ENCODE assay signal across 8 cellular contexts in the genomic region with DNA sequence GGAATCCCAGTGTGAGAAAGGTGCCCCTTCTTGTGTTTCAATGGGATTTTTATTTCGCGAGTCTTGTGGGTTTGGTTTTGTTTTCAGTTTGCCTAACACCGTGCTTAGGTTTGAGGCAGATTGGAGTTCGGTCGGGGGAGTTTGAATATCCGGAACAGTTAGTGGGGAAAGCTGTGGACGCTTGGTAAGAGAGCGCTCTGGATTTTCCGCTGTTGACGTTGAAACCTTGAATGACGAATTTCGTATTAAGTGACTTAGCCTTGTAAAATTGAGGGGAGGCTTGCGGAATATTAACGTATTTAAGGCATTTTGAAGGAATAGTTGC. TPM values are rescaled to one million over a fixed set of nuclear protein-coding genes. Genes with fewer than 3 reads are reported as not detected.
DNase-seq lines count a peak whose midpoint lies in the region; ATAC-seq and TF ChIP-seq lines count a peak whose summit lies in the region.

No MANE protein-coding gene starts in this region.

- no peak for TF ChIP-seq CTCF in CD4-positive, alpha-beta T cell (IDR thresholded peaks at IDR 0.05)
- TF ChIP-seq CTCF in fibroblast of pulmonary artery (IDR thresholded peaks at IDR 0.05; ENCODE audit: low read length, missing control alignments) = no peak
- no peak for TF ChIP-seq CTCF in gastrocnemius medialis (IDR thresholded peaks at IDR 0.05 in 4 of 5, conservative IDR thresholded peaks at IDR 0.05 in 1 of 5)

- POLR2A ChIA-PET in CD4-positive, alpha-beta T cell (lab: Charles Lee) = interaction anchor here (0.5 to 2.6 kb wide), 20 partner anchors 11 to 203 kb away, joined by 3 to 56 read pairs (median 5); partner anchors contain the start of genes CENPV, LRRC75A, NCOR1 and TRPV2

- H3K27ac ChIP-seq in CD4-positive, alpha-beta T cell (ENCODE audit: low read depth, low read length) = peak overlapping the region; percentile 94
- peak overlapping the region; percentile 85 to 94 (median 91) for H3K27ac ChIP-seq in gastrocnemius medialis

- no peaks in the 10 kb centered on the region for H3K9me3 ChIP-seq in CD4-positive, alpha-beta T cell (ENCODE audit: control insufficient read depth, low read length)
- no peaks in the 10 kb centered on the region for H3K9me3 ChIP-seq in gastrocnemius medialis

- intact Hi-C loops in CD4-positive, alpha-beta T cell (cut with DNase I, micrococcal nuclease) = loop anchor here (1.0 to 2.0 kb wide), 3 partner anchors 29 to 57 kb away; partner anchors contain the start of gene CENPV (in 1 of the 2)
- intact Hi-C loops in gastrocnemius medialis (cut with DNase I; ENCODE audit: low total_unique reads) = loop anchor here (2.0 kb wide), 1 partner anchor 57 kb away; no protein-coding TSS in a partner anchor

- H3K4me3 ChIP-seq in fibroblast of pulmonary artery (replicated peaks; ENCODE audit: low read depth, low read length) = peak overlapping the region; percentile 72
- peak overlapping the region; percentile 77 to 85 (median 78) for H3K4me3 ChIP-seq in gastrocnemius medialis

- H3K9me3 Mint-ChIP-seq in CD4-positive, alpha-beta T cell = no peaks in the 10 kb centered on the region

- peak overlapping the region; percentile 91 for H3K4me3 Mint-ChIP-seq in CD4-positive, alpha-beta T cell

- H3K4me1 Mint-ChIP-seq in CD4-positive, alpha-beta T cell (ENCODE audit: low read depth) = peaks cover 46% of the 10 kb centered on the region

- H3K36me3 ChIP-seq in gastrocnemius medialis = peaks cover 0 to 23% of the 10 kb centered on the region in 2 donors

- peaks cover 43% of the 10 kb centered on the region for H3K36me3 Mint-ChIP-seq in CD4-positive, alpha-beta T cell (ENCODE audit: low read depth)

- in situ Hi-C loops in gastrocnemius medialis (cut with MboI; ENCODE audit: low sequenced_read_pairs in 4 of 4) = loop anchor here in 1 of 4 donors (5.0 kb wide), 1 partner anchor 56 kb away; no protein-coding TSS in a partner anchor

- peak; percentile 14 for ATAC-seq in CD4-positive, alpha-beta T cell (ENCODE audit: poor library complexity)
- ATAC-seq in HG02610 (IDR thresholded peaks at IDR 0.05; ENCODE audit: unreplicated experiment) (peak; percentile 19), gastrocnemius medialis (no peak), HG02885 (IDR thresholded peaks at IDR 0.05; ENCODE audit: poor library complexity, unreplicated experiment) (no peak)

- H3K27ac Mint-ChIP-seq in CD4-positive, alpha-beta T cell = peak overlapping the region; percentile 97

- no peaks in the 10 kb centered on the region for H3K27me3 ChIP-seq in CD4-positive, alpha-beta T cell (ENCODE audit: control insufficient read depth, insufficient read depth, low read length)
- H3K27me3 ChIP-seq in gastrocnemius medialis = no peaks in the 10 kb centered on the region

- peak in 1 of 10 experiments; percentile 9 for DNase-seq in CD4-positive, alpha-beta T cell
- DNase-seq in activated CD4-positive, alpha-beta T cell treated with anti-CD3 and anti-CD28 coated beads for 4 hours = peak; percentile 41 to 45
- DNase-seq in fibroblast of pulmonary artery (ENCODE audit: low read depth) (peak; percentile 46), gastrocnemius medialis (no peak), GM19238 (ENCODE audit: insufficient read length, low spot score) (no peak), Kasumi-1 (lab: John Stamatoyannopoulos, UW) (no peak)

- no peak for TF ChIP-seq POLR2A in gastrocnemius medialis (IDR thresholded peaks at IDR 0.05)

- CTCF ChIA-PET in CD4-positive, alpha-beta T cell (lab: Charles Lee) = interaction anchor here (1.2 to 1.5 kb wide), 2 partner anchors 18 to 35 kb away, joined by 5 read pairs; partner anchors contain the start of gene TRPV2

- peaks cover 4% of the 10 kb centered on the region for H3K27me3 Mint-ChIP-seq in CD4-positive, alpha-beta T cell

- peaks cover 37 to 39% of the 10 kb centered on the region in 2 donors for H3K4me1 ChIP-seq in gastrocnemius medialis

RNA-seq across cellular contexts. Expression of gene UBB, which starts 0.6 kb away (rescaled TPM):
- 100 to 1,000 TPM; 646 to 647 TPM for total RNA-seq in CD4-positive, alpha-beta T cell
- total RNA-seq in gastrocnemius medialis = 1,000 to 10,000 TPM; 1,099 to 1,543 (median 1,420) TPM

RNA-seq across cellular contexts. Expression of gene CENPV, which starts 28.2 kb away (rescaled TPM):
- 10 to 100 TPM; 18.5 to 19.4 TPM for total RNA-seq in CD4-positive, alpha-beta T cell
- total RNA-seq in gastrocnemius medialis = 10 to 100 TPM; 18.3 to 39.4 (median 28.5) TPM

RNA-seq across cellular contexts. Expression of gene TRPV2, which starts 33.9 kb away (rescaled TPM):
- total RNA-seq in CD4-positive, alpha-beta T cell = 10 to 100 TPM; 42.8 to 45.2 TPM
- 1 to 10 TPM; 2.9 to 4.4 (median 3.4) TPM for total RNA-seq in gastrocnemius medialis

Comparison
In these comparisons a context has a peak if more than half of its experiments do, and no peak if none do; other contexts are left out.
1. ATAC-seq: peak in CD4-positive, alpha-beta T cell (single experiment) and HG02610 (single experiment); none in gastrocnemius medialis (0 of 2) and HG02885 (single experiment).
2. DNase-seq: peak in activated CD4-positive, alpha-beta T cell treated with anti-CD3 and anti-CD28 coated beads for 4 hours (2 of 2) and fibroblast of pulmonary artery (single experiment); none in gastrocnemius medialis (0 of 2), GM19238 (single experiment) and Kasumi-1 (0 of 2).
3. RNA of gene TRPV2, which starts 33.9 kb away (total RNA-seq): 42.8 to 45.2 TPM in CD4-positive, alpha-beta T cell; 2.9 to 4.4 TPM in gastrocnemius medialis; every median in the first group is over 4 times any median in the second.